Comparison of ENCODE assay signal across 25 cellular contexts in the genomic region with DNA sequence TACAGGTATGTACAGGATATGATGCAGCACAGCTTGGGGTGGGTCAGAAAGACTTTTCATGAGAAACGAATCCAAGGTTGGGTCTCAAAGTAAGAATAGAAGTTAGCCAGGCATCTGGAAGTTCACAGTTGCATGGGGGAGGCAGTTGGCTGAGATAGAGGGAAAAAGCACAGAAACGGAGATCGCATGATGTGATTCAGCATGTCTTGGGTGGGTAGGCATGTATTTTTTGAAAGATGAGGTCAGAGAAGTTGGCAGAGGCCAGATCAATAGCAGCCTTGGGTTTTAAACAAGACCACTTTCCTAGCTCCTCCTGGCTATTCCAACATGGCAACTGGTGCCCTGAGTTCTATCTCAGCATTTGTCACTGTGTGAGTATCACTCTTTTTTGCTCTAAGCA.
"Had no signal": no experiment of that assay in that cellular context is flagged by ENCODE, and none has a peak within 500 bp of the region (broad histone marks: within the 10 kb centered on the region; RNA-seq: fewer than 3 reads in every experiment).

No MANE protein-coding gene starts in this region.

- DNase-seq: dermis blood vessel endothelial cell; dorsolateral prefrontal cortex; effector CD4-positive, alpha-beta T cell; effector memory CD4-positive, alpha-beta T cell; foreskin melanocyte; gastrocnemius medialis; glutamatergic neuron; head of caudate nucleus; heart right ventricle; hippocampal formation; left cardiac atrium; left lung; mammary epithelial cell; mesendoderm; midbrain; naive thymus-derived CD4-positive, alpha-beta T cell; natural killer cell had no signal

- H3K4me1 Mint-ChIP-seq: naive thymus-derived CD4-positive, alpha-beta T cell; natural killer cell had no signal

- FAIRE-seq: endothelial cell of umbilical vein, islet of Langerhans, keratinocyte had no signal

- ATAC-seq: gastrocnemius medialis; heart right ventricle; left cardiac atrium; left lung; left ventricle myocardium superior; naive thymus-derived CD4-positive, alpha-beta T cell; natural killer cell had no signal

- H3K4me1 ChIP-seq: left lung had no signal

- H3K27ac Mint-ChIP-seq: memory B cell; naive thymus-derived CD4-positive, alpha-beta T cell; natural killer cell had no signal

- H3K9me3 ChIP-seq: gastrocnemius medialis had no signal

- H3K4me3 ChIP-seq: coronary artery, dorsolateral prefrontal cortex, esophagus muscularis mucosa, gastrocnemius medialis, heart right ventricle, left lung, lung had no signal

- H3K27me3 ChIP-seq: esophagus muscularis mucosa, gastrocnemius medialis, heart right ventricle, left lung had no signal

- H3K27ac ChIP-seq: coronary artery, dorsolateral prefrontal cortex, esophagus muscularis mucosa, gastrocnemius medialis, heart right ventricle, left lung had no signal

- H3K4me3 Mint-ChIP-seq: memory B cell; naive thymus-derived CD4-positive, alpha-beta T cell; natural killer cell had no signal

- H3K36me3 ChIP-seq: esophagus muscularis mucosa, gastrocnemius medialis, heart right ventricle, left lung had no signal
